ENCODE assay signal across 15 cellular contexts in genomic region chr2:97733341-97734035, GRCh38. TPM values are rescaled to one million over a fixed set of nuclear protein-coding genes. Genes with fewer than 3 reads are reported as not detected.
"Had no signal": no experiment of that assay in that cellular context is flagged by ENCODE, and none has a peak within 500 bp of the region (broad histone marks: within the 10 kb centered on the region; RNA-seq: fewer than 3 reads in every experiment).

No MANE protein-coding gene starts in this region.

- H3K4me3 ChIP-seq: lung had no signal

- DNase-seq: activated CD4-positive, alpha-beta T cell treated with anti-CD3 and anti-CD28 coated beads, Interleukin-2, amount 50 U/mL, for 4 hours; activated CD4-positive, CD25-positive, alpha-beta regulatory T cell treated with anti-CD3 and anti-CD28 coated beads, Interleukin-2, amount 50 U/mL, for 72 hours; endodermal cell; left cardiac atrium; midbrain; stimulated activated CD4-positive, alpha-beta T cell treated with anti-CD3 and anti-CD28 coated beads, Interleukin-4, amount 100 ng/mL, for 24 hours; stimulated activated naive CD4-positive, alpha-beta T cell treated with Interleukin-2 at 50 U/mL for 16 hours; T-cell; T-helper 9 cell had no signal

- H3K27ac Mint-ChIP-seq: endodermal cell, T-cell, type B pancreatic cell had no signal

- H3K36me3 Mint-ChIP-seq: type B pancreatic cell had no signal

- H3K36me3 ChIP-seq: neutrophil had no signal

- H3K4me3 Mint-ChIP-seq: activated T-helper 1 cell treated with anti-CD3 and anti-CD28 coated beads, Interleukin-12 subunit alpha, Interleukin-12 subunit beta, Interleukin-2, Interleukin-4 antibody, amounts not matched to agents 30 ng/mL and 10 ng/mL and 1 ng/mL, durations not matched to agents 14 hours and 24 hours and 36 hours; endodermal cell; T-cell; type B pancreatic cell had no signal

- H3K9me3 ChIP-seq: neutrophil had no signal

- H3K27me3 ChIP-seq: neutrophil had no signal

- H3K4me1 Mint-ChIP-seq: endodermal cell had no signal

- H3K27ac ChIP-seq: neutrophil had no signal

- FAIRE-seq: frontal cortex had no signal

- H3K9me3 Mint-ChIP-seq: T-cell, type B pancreatic cell had no signal

- H3K27me3 Mint-ChIP-seq: T-cell, type B pancreatic cell had no signal

RNA-seq across cellular contexts. Expression of gene ZAP70, which starts 20.1 kb away (rescaled TPM):
- total RNA-seq: epithelial cell of proximal tubule had no signal
